Comparison of ENCODE assay signal across 18 cellular contexts in the genomic region with DNA sequence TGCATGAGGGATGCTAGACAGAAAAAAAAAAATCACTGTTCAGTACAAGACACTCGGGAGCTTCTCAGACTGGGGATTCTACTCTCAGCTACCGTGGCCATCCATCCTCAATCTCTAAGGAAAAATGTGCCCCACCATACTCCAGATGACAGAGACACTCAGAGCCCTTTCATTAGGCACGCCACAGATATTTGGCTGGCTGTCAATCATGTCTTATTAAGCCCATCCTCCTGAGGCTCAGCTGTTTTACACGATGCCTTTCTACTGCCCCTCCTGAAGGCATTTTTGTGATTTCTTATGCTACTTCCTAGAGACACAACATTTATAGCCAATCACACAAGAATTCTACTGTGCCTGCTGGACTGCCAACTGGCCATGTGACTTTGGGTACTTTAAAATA.
A peak's percentile ranks its signal among the peaks of the same experiment; 100 is the strongest.
DNase-seq lines count a peak whose midpoint lies in the region; ATAC-seq, FAIRE-seq and TF ChIP-seq lines count a peak whose summit lies in the region.
"Had no signal": no experiment of that assay in that cellular context is flagged by ENCODE, and none has a peak within 500 bp of the region (broad histone marks: within the 10 kb centered on the region; RNA-seq: fewer than 3 reads in every experiment).

No MANE protein-coding gene starts in this region.

- H3K27ac Mint-ChIP-seq in astrocyte (ENCODE audit: unreplicated experiment) = peak overlapping the region; percentile 5
- H3K27ac Mint-ChIP-seq in stimulated activated memory B cell treated with anti-CD40 and anti-IgM and Interleukin-4, amounts not matched to agents 10 μg/mL and 1 μg/mL and 100 μg/mL, for 72 hours = peak overlapping the region; percentile 77
- no peak overlapping the region for H3K27ac Mint-ChIP-seq in endodermal cell
- H3K27ac Mint-ChIP-seq: GM23338 had no signal

- H3K27ac ChIP-seq in astrocyte (ENCODE audit: low read depth, low read length) (no peak overlapping the region), endodermal cell (ENCODE audit: low read depth, low read length) (no peak overlapping the region)
- H3K27ac ChIP-seq: 22Rv1, BLaER1 had no signal

- H3K9me3 ChIP-seq in astrocyte (ENCODE audit: insufficient read depth, low read depth, low read length) (no peaks in the 10 kb centered on the region), endodermal cell (ENCODE audit: control insufficient read depth, low read length) (no peaks in the 10 kb centered on the region)
- H3K9me3 ChIP-seq: BLaER1 had no signal

- H3K79me2 ChIP-seq in astrocyte (ENCODE audit: insufficient read depth, low read length) = no peaks in the 10 kb centered on the region

- H2AFZ ChIP-seq in astrocyte (ENCODE audit: low read depth, low read length) = no peak overlapping the region
- H2AFZ ChIP-seq: GM23338 had no signal

- FAIRE-seq in astrocyte (lab: Jason Lieb, UNC) = no peak
- no peak for FAIRE-seq in GM12892 (lab: Jason Lieb, UNC)
- FAIRE-seq: GM18507, HepG2, HTR-8/SVneo had no signal

- no peak overlapping the region for H3K4me3 Mint-ChIP-seq in astrocyte (ENCODE audit: unreplicated experiment)
- H3K4me3 Mint-ChIP-seq in stimulated activated memory B cell treated with anti-CD40 and anti-IgM and Interleukin-4, amounts not matched to agents 10 μg/mL and 1 μg/mL and 100 μg/mL, for 72 hours = no peak overlapping the region
- no peak overlapping the region for H3K4me3 Mint-ChIP-seq in endodermal cell
- H3K4me3 Mint-ChIP-seq: CD8-positive, alpha-beta memory T cell; GM23338 had no signal

- WGBS in endodermal cell (ENCODE audit: insufficient coverage in 1 of 2, insufficient read length in 1 of 2), 2 experiments = 90% methylated on average over 3 to 4 of the region's 4 CpGs

- H3K9me3 Mint-ChIP-seq in astrocyte (ENCODE audit: unreplicated experiment) (no peaks in the 10 kb centered on the region), endodermal cell (no peaks in the 10 kb centered on the region)
- no peaks in the 10 kb centered on the region for H3K9me3 Mint-ChIP-seq in stimulated activated memory B cell treated with anti-CD40 and anti-IgM and Interleukin-4, amounts not matched to agents 10 μg/mL and 1 μg/mL and 100 μg/mL, for 72 hours
- H3K9me3 Mint-ChIP-seq: CD8-positive, alpha-beta memory T cell; GM23338 had no signal

- H3K9ac ChIP-seq in astrocyte (ENCODE audit: low read length) (no peak overlapping the region), endodermal cell (ENCODE audit: extremely low read depth, low read length, poor library complexity, severe bottlenecking) (no peak overlapping the region)
- H3K9ac ChIP-seq: BLaER1 had no signal

- H4K20me1 ChIP-seq in astrocyte (ENCODE audit: insufficient read depth, low read length) = no peaks in the 10 kb centered on the region
- H4K20me1 ChIP-seq: BLaER1 had no signal

- H3K36me3 ChIP-seq in astrocyte (ENCODE audit: insufficient read depth, low read length) (no peaks in the 10 kb centered on the region), endodermal cell (ENCODE audit: control insufficient read depth, insufficient read depth, low read length) (no peaks in the 10 kb centered on the region)
- H3K36me3 ChIP-seq: BLaER1 had no signal

- TF ChIP-seq CTCF in astrocyte (IDR thresholded peaks at IDR 0.05; ENCODE audit: insufficient read depth, low read depth, low read length) = no peak
- TF ChIP-seq CTCF in endodermal cell (conservative IDR thresholded peaks at IDR 0.05) = no peak

- TF ChIP-seq POLR2A in GM12892 (IDR thresholded peaks at IDR 0.05; ENCODE audit: low read depth, low read length) = no peak

- H3K4me3 ChIP-seq in astrocyte (ENCODE audit: insufficient read depth, low read depth, low read length) (no peak overlapping the region), endodermal cell (ENCODE audit: low read length) (no peak overlapping the region)
- H3K4me3 ChIP-seq: BLaER1, GM23338 had no signal

- peaks cover 11% of the 10 kb centered on the region for H3K4me1 ChIP-seq in astrocyte (ENCODE audit: insufficient read depth, low read length)
- peaks cover 4% of the 10 kb centered on the region for H3K4me1 ChIP-seq in endodermal cell (ENCODE audit: control insufficient read depth, insufficient read depth, low read length)

- H3K36me3 Mint-ChIP-seq in astrocyte (ENCODE audit: low read depth, unreplicated experiment) (no peaks in the 10 kb centered on the region), endodermal cell (ENCODE audit: low read depth) (no peaks in the 10 kb centered on the region)
- H3K36me3 Mint-ChIP-seq in stimulated activated memory B cell treated with anti-CD40 and anti-IgM and Interleukin-4, amounts not matched to agents 10 μg/mL and 1 μg/mL and 100 μg/mL, for 72 hours = no peaks in the 10 kb centered on the region
- H3K36me3 Mint-ChIP-seq: CD8-positive, alpha-beta memory T cell had no signal

- peaks cover 5% of the 10 kb centered on the region for H3K4me1 Mint-ChIP-seq in astrocyte (ENCODE audit: low read depth, unreplicated experiment)
- peaks cover 30% of the 10 kb centered on the region for H3K4me1 Mint-ChIP-seq in stimulated activated memory B cell treated with anti-CD40 and anti-IgM and Interleukin-4, amounts not matched to agents 10 μg/mL and 1 μg/mL and 100 μg/mL, for 72 hours
- H3K4me1 Mint-ChIP-seq in endodermal cell = peaks cover 17% of the 10 kb centered on the region

- H3K27me3 Mint-ChIP-seq in astrocyte (ENCODE audit: low read depth, unreplicated experiment) (peaks cover 2% of the 10 kb centered on the region), endodermal cell (ENCODE audit: insufficient read depth) (no peaks in the 10 kb centered on the region)
- no peaks in the 10 kb centered on the region for H3K27me3 Mint-ChIP-seq in stimulated activated memory B cell treated with anti-CD40 and anti-IgM and Interleukin-4, amounts not matched to agents 10 μg/mL and 1 μg/mL and 100 μg/mL, for 72 hours

- H3K27me3 ChIP-seq in astrocyte (ENCODE audit: insufficient read depth, low read length) = no peaks in the 10 kb centered on the region
- H3K27me3 ChIP-seq in endodermal cell (ENCODE audit: control insufficient read depth, insufficient read depth, low read length, poor library complexity, severe bottlenecking) = no peaks in the 10 kb centered on the region
- H3K27me3 ChIP-seq: BLaER1 had no signal

- DNase-seq in astrocyte (ENCODE audit: low read depth) = no peak
- peak; percentile 35 for DNase-seq in myocyte (ENCODE audit: low read depth)
- DNase-seq in endodermal cell = no peak
- DNase-seq in GM12892 (ENCODE audit: insufficient read length) = no peak
- DNase-seq: AML-193; CD8-positive, alpha-beta memory T cell; DMS53; GF-D8; H7 had no signal

- peak overlapping the region; percentile 9 for H3K4me2 ChIP-seq in astrocyte (ENCODE audit: low read length)
- H3K4me2 ChIP-seq: BLaER1, GM23338 had no signal

- ATAC-seq in GM18868 (IDR thresholded peaks at IDR 0.05; ENCODE audit: unreplicated experiment) (peak; percentile 7), HG03521 (IDR thresholded peaks at IDR 0.05; ENCODE audit: unreplicated experiment) (no peak)
- ATAC-seq in stimulated activated memory B cell treated with anti-CD40 and anti-IgM and Interleukin-4, amounts not matched to agents 10 μg/mL and 1 μg/mL and 100 μg/mL, for 72 hours = no peak
- ATAC-seq: GM23338, HepG2 had no signal
